ENCODE assay signal across 8 cellular contexts in the genomic region with DNA sequence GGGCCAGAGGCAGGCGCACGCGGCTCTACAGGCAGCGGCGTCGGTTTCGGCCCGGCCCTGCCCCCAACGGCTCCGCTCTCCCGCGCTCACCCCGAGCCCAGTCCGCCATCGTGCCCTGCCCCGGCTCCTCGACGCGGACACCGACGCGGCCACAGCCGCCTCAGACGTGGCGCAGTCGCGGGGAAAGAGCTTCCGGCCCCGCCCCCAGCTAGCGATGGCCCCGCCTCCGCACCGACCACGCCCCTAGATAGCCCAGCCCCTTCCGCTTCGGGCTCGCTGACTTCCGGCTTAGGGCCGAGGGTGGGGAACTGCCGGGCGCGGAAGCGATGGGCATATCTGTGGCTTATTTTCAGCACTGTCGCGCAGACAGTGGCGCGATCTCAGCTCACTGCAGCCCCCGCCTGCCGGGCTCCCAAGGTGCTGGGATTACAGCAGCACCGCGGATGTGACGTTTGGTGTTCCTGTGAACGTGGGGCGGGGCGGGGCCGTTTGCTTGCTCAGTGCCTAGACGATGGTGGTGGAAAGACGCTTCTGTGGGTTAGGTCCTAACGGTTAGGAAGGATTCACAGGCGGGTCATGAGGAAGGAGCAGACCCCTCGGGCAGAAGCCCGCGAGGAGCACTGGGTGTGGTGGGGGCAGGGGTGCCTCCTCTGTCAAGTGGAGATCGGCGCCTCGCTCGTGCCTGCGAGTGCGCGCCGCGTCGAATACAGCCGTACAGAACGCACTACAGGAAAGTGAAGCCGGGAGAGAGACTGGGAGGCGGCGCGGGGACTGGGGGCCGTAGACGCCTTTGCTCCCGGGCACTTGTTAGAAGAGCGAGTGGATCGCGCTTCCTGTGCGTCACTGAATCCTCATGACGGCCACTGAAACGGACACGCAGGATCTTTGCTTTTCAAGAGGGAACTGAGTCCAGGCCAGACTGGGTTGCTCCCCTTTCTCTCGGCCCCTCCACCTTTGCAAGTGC. TPM values are rescaled to one million over a fixed set of nuclear protein-coding genes. Genes with fewer than 3 reads are reported as not detected.
DNase-seq lines count a peak whose midpoint lies in the region; ATAC-seq and TF ChIP-seq lines count a peak whose summit lies in the region.

A gene with protein sequence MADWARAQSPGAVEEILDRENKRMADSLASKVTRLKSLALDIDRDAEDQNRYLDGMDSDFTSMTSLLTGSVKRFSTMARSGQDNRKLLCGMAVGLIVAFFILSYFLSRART (minus strand): TSS at position 187 of the 964 bp plus-strand sequence. CDS start 78 bp downstream, at position 109.
A gene (plus strand): TSS at position 496 of the 964 bp plus-strand sequence. CDS start 1,147 bp downstream, outside the sequence.

- no peak for TF ChIP-seq EP300 in gastroesophageal sphincter (IDR thresholded peaks at IDR 0.05)

- H3K9me3 ChIP-seq in SK-N-MC (ENCODE audit: low read depth, low read length) (no peaks in the 10 kb centered on the region), gastroesophageal sphincter (no peaks in the 10 kb centered on the region)

- peaks cover 3 to 69% (median 33%) of the 10 kb centered on the region in 3 donors for H3K4me1 ChIP-seq in gastroesophageal sphincter

- peaks cover 32% of the 10 kb centered on the region for H3K4me1 Mint-ChIP-seq in HFFc6 (ENCODE audit: low read depth)
- H3K4me1 Mint-ChIP-seq in activated naive CD4-positive, alpha-beta T cell treated with anti-CD3 and anti-CD28 coated beads, Interleukin-2, amount 10 ng/mL, durations not matched to agents 7 days and 5 days: peaks cover 53% of the 10 kb centered on the region

- H3K36me3 ChIP-seq in SK-N-MC (ENCODE audit: insufficient read depth, low read length) (peaks cover 33% of the 10 kb centered on the region), gastroesophageal sphincter (peaks cover 0 to 65% of the 10 kb centered on the region in 2 donors)

- peak; percentile 92 for ATAC-seq in gastroesophageal sphincter

- peak within 1 kb of the TSS; percentile 97 for H3K9ac ChIP-seq in SK-N-MC (ENCODE audit: insufficient read length)

- 0% methylated on average over 1 of the region's 90 CpGs for WGBS in gastroesophageal sphincter (ENCODE audit: low coverage in 1 of 2), 2 donors

- H3K27ac Mint-ChIP-seq in HFFc6: peak within 1 kb of the TSS; percentile 100
- H3K27ac Mint-ChIP-seq in activated naive CD4-positive, alpha-beta T cell treated with anti-CD3 and anti-CD28 coated beads, Interleukin-2, amount 10 ng/mL, durations not matched to agents 7 days and 5 days: peak within 1 kb of the TSS; percentile 100

- H3K4me3 ChIP-seq in NB4 (ENCODE audit: low read depth, low read length) (peak within 1 kb of the TSS; percentile 97), SK-N-MC (peak within 1 kb of the TSS; percentile 96), gastroesophageal sphincter (peak within 1 kb of the TSS; percentile 97 to 99)

- H3K27ac ChIP-seq in SK-N-MC (peak within 1 kb of the TSS; percentile 97), gastroesophageal sphincter (peak within 1 kb of the TSS; percentile 95 to 100 (median 98))

- TF ChIP-seq POLR2A in NB4 (IDR thresholded peaks at IDR 0.05; ENCODE audit: extremely low read depth, insufficient read length) (peak; percentile 96), gastroesophageal sphincter (IDR thresholded peaks at IDR 0.05) (peak; percentile 77 to 92)

- peak within 1 kb of the TSS; percentile 100 for H3K4me3 Mint-ChIP-seq in HFFc6
- H3K4me3 Mint-ChIP-seq in activated naive CD4-positive, alpha-beta T cell treated with anti-CD3 and anti-CD28 coated beads, Interleukin-2, amount 10 ng/mL, durations not matched to agents 7 days and 5 days: peak within 1 kb of the TSS; percentile 96

- peaks cover 35% of the 10 kb centered on the region for H3K36me3 Mint-ChIP-seq in HFFc6 (ENCODE audit: low read depth)
- peaks cover 39% of the 10 kb centered on the region for H3K36me3 Mint-ChIP-seq in activated naive CD4-positive, alpha-beta T cell treated with anti-CD3 and anti-CD28 coated beads, Interleukin-2, amount 10 ng/mL, durations not matched to agents 7 days and 5 days

- H3K27me3 Mint-ChIP-seq in HFFc6 (ENCODE audit: insufficient read depth): peaks cover 11% of the 10 kb centered on the region
- peaks cover 7% of the 10 kb centered on the region for H3K27me3 Mint-ChIP-seq in activated naive CD4-positive, alpha-beta T cell treated with anti-CD3 and anti-CD28 coated beads, Interleukin-2, amount 10 ng/mL, durations not matched to agents 7 days and 5 days

- no peaks in the 10 kb centered on the region for H3K9me3 Mint-ChIP-seq in HFFc6
- H3K9me3 Mint-ChIP-seq in activated naive CD4-positive, alpha-beta T cell treated with anti-CD3 and anti-CD28 coated beads, Interleukin-2, amount 10 ng/mL, durations not matched to agents 7 days and 5 days: no peaks in the 10 kb centered on the region

- no peaks in the 10 kb centered on the region for H3K27me3 ChIP-seq in gastroesophageal sphincter

- DNase-seq in GM04503 (ENCODE audit: low read depth) (peak; percentile 93), HFFc6 (peak; percentile 99), NB4 (ENCODE audit: low read depth) (peak; percentile 99), SK-N-MC (ENCODE audit: low read depth, low spot score) (peak; percentile 91), non-pigmented ciliary epithelial cell (ENCODE audit: low read depth) (peak; percentile 90), superior temporal gyrus (ENCODE audit: extremely low spot score) (peak; percentile 97)
- DNase-seq in activated naive CD4-positive, alpha-beta T cell treated with anti-CD3 and anti-CD28 coated beads, Interleukin-2, amount 10 ng/mL, durations not matched to agents 7 days and 5 days: peak; percentile 99

- TF ChIP-seq CTCF in HFFc6 (IDR thresholded peaks at IDR 0.05) (no peak), NB4 (IDR thresholded peaks at IDR 0.05; ENCODE audit: low read depth, low read length) (no peak), gastroesophageal sphincter (IDR thresholded peaks at IDR 0.05) (no peak)

- CTCF ChIA-PET in activated naive CD4-positive, alpha-beta T cell treated with anti-CD3 and anti-CD28 coated beads, Interleukin-2, amount 10 ng/mL, durations not matched to agents 7 days and 5 days (lab: Charles Lee): interaction anchor here (0.8 to 1.9 kb wide), 6 partner anchors 9 to 105 kb away, joined by 3 to 8 read pairs (median 4); a partner anchor contains a TSS

RNA-seq across cellular contexts. Expression of the first gene that starts in this region (rescaled TPM):
- 10 to 100 TPM; 63.5 to 76.9 (median 67.2) TPM for total RNA-seq in HFFc6 (2021; fragmentation: NEBNext Ultra II Directional; extraction: Animal tissue kit (Norgen Biotek cat#: 25700))
- total RNA-seq in gastroesophageal sphincter: 10 to 100 TPM; 25.3 to 39.4 (median 27.6) TPM

RNA-seq across cellular contexts. Expression of the second gene that starts in this region (rescaled TPM):
- 100 to 1,000 TPM; 163 to 194 (median 164) TPM for total RNA-seq in HFFc6 (2021; fragmentation: NEBNext Ultra II Directional; extraction: Animal tissue kit (Norgen Biotek cat#: 25700))
- total RNA-seq in gastroesophageal sphincter: 100 to 1,000 TPM in 3 of 4 donors, 10 to 100 TPM in 1; 78.2 to 169 (median 135) TPM

Comparison
In these comparisons a context has a peak if more than half of its experiments do, and no peak if none do; other contexts are left out.
1. Peak in every context shown above with its lines: DNase-seq, ATAC-seq, H3K4me3 ChIP-seq and H3K27ac ChIP-seq.